ENCODE assay signal across 8 cellular contexts in genomic region chr18:58044370-58045264, GRCh38. TPM values are rescaled to one million over a fixed set of nuclear protein-coding genes. Genes with fewer than 3 reads are reported as not detected.
A peak's percentile ranks its signal among the peaks of the same experiment; 100 is the strongest.
DNase-seq lines count a peak whose midpoint lies in the region; ATAC-seq and TF ChIP-seq lines count a peak whose summit lies in the region.

No MANE protein-coding gene starts in this region.

- H3K27me3 ChIP-seq in Karpas-422 (ENCODE audit: low read length): no peaks in the 10 kb centered on the region
- peaks cover 0 to 39% of the 10 kb centered on the region in 2 donors for H3K27me3 ChIP-seq in left lung

- H3K4me2 ChIP-seq in Karpas-422 (ENCODE audit: low read depth, low read length, poor library complexity, severe bottlenecking): peak overlapping the region; percentile 100

- no peak for TF ChIP-seq CTCF in GM12864 (IDR thresholded peaks at IDR 0.05; ENCODE audit: low read depth, low read length, missing control alignments)
- TF ChIP-seq CTCF in left lung (IDR thresholded peaks at IDR 0.05): peak in 1 of 2 donors; percentile 14

- H3K9me3 ChIP-seq in Karpas-422 (ENCODE audit: low read length): no peaks in the 10 kb centered on the region
- no peaks in the 10 kb centered on the region for H3K9me3 ChIP-seq in left lung

- H3K4me1 ChIP-seq in Karpas-422 (ENCODE audit: low read length): peaks cover 34% of the 10 kb centered on the region
- H3K4me1 ChIP-seq in left lung: peaks cover 0 to 28% of the 10 kb centered on the region in 2 donors

- no peaks in the 10 kb centered on the region for H3K9me2 ChIP-seq in Karpas-422 (replicated peaks; ENCODE audit: insufficient read depth, low read length)

- peak; percentile 17 for ATAC-seq in left lung

- H3K9ac ChIP-seq in Karpas-422 (ENCODE audit: low read length): peak overlapping the region; percentile 73

- no peaks in the 10 kb centered on the region for H3K79me2 ChIP-seq in Karpas-422 (ENCODE audit: low read length)

- DNase-seq in GM12864 (ENCODE audit: low read depth) (no peak), H4 (ENCODE audit: low spot score) (peak; percentile 25), Karpas-422 (peak; percentile 66), cerebellum (ENCODE audit: low spot score) (peak; percentile 17), left lung (peak; percentile 59 to 84), MV-4-11 (lab: John Stamatoyannopoulos, UW) (no peak)
- DNase-seq in activated CD4-positive, CD25-positive, alpha-beta regulatory T cell treated with anti-CD3 and anti-CD28 coated beads, Interleukin-2, amount 50 U/mL, for 16 hours (ENCODE audit: low read depth, low spot score): peak; percentile 0
- peak; percentile 35 to 37 for DNase-seq in stimulated activated CD4-positive, alpha-beta T cell treated with anti-CD3 and anti-CD28 coated beads, Interleukin-4, amount 100 ng/mL, for 4 hours

- peak overlapping the region; percentile 43 for H2AFZ ChIP-seq in Karpas-422 (ENCODE audit: low read length)

- H3K27ac ChIP-seq in Karpas-422 (ENCODE audit: low read length) (no peak overlapping the region), left lung (peak overlapping the region; percentile 83 to 91)

- H4K20me1 ChIP-seq in Karpas-422 (ENCODE audit: insufficient read depth, low read depth, low read length): peaks cover 29% of the 10 kb centered on the region

- H3K4me3 ChIP-seq in GM12864 (ENCODE audit: low read depth, low read length): peak overlapping the region; percentile 90
- peak overlapping the region; percentile 90 for H3K4me3 ChIP-seq in Karpas-422 (ENCODE audit: low read length)
- peak overlapping the region; percentile 86 to 91 for H3K4me3 ChIP-seq in left lung

- H3K36me3 ChIP-seq in Karpas-422 (ENCODE audit: insufficient read depth, low read length): no peaks in the 10 kb centered on the region
- H3K36me3 ChIP-seq in left lung: no peaks in the 10 kb centered on the region

- intact Hi-C loops in left lung (cut with DNase I): loop anchor here in 1 of 2 donors (5.0 kb wide), 1 partner anchor 78 kb away; no protein-coding TSS in a partner anchor

RNA-seq across cellular contexts. Expression of gene NEDD4L, which starts 0.6 kb away (rescaled TPM):
- total RNA-seq in H4 (2014; rRNA removed; shearing (Covaris generic)): 17.1 and 20.4 TPM in 2 replicates
- 12.0 and 17.1 TPM in 2 replicates for total RNA-seq in Karpas-422 (2014; rRNA removed; shearing (Covaris generic); ENCODE audit: low replicate concordance)
- total RNA-seq in cerebellum (160 TPM), left lung (100 to 1,000 TPM; 109 to 159 TPM)

Comparison
In these comparisons a context has a peak if more than half of its experiments do, and no peak if none do; other contexts are left out.
1. DNase-seq: peak in H4 (single experiment), Karpas-422 (single experiment), activated CD4-positive, CD25-positive, alpha-beta regulatory T cell treated with anti-CD3 and anti-CD28 coated beads, Interleukin-2, amount 50 U/mL, for 16 hours (single experiment), cerebellum (single experiment), left lung (2 of 2) and stimulated activated CD4-positive, alpha-beta T cell treated with anti-CD3 and anti-CD28 coated beads, Interleukin-4, amount 100 ng/mL, for 4 hours (2 of 2); none in GM12864 (single experiment) and MV-4-11 (single experiment).
2. Peak in every context shown above with its lines, with median percentiles within 50 percentile points of each other: H3K4me3 ChIP-seq.